In genomic region chr2:54558188-54558975, GRCh38 we compare ENCODE assay signal across 1 cellular context.
TF ChIP-seq lines count a peak whose summit lies in the region.

No MANE protein-coding gene starts in this region.

TF ChIP-seq in HepG2, 621 proteins besides CTCF, POLR2A, EP300 and RAD21 (continued from another document):
- TF ChIP-seq PRDM10 (CRISPR knock-in tag; IDR thresholded peaks at IDR 0.05; ENCODE audit: low read depth) (peak; percentile 75; the same call in 1 of the 2 replicates), BRD4 (CRISPR knock-in tag; IDR thresholded peaks at IDR 0.05) (peak; percentile 49; the same call in 1 of the 2 replicates), ZFP41 (CRISPR knock-in tag; IDR thresholded peaks at IDR 0.05; ENCODE audit: borderline replicate concordance) (no peak), AGO2 (optimal IDR thresholded peaks at IDR 0.05; ENCODE audit: low read depth, low read length) (peak; percentile 94), ARID3A (IDR thresholded peaks at IDR 0.05; ENCODE audit: low read depth, low read length) (peak; percentile 85), PREB (CRISPR knock-in tag; IDR thresholded peaks at IDR 0.05) (no peak), ZNF614 (CRISPR knock-in tag; IDR thresholded peaks at IDR 0.05; ENCODE audit: borderline replicate concordance) (no peak), PRMT3 (CRISPR knock-in tag; IDR thresholded peaks at IDR 0.05; ENCODE audit: borderline replicate concordance, low read depth) (no peak), ZNF672 (CRISPR knock-in tag; IDR thresholded peaks at IDR 0.05) (no peak), STAG1 (CRISPR knock-in tag; IDR thresholded peaks at IDR 0.05) (no peak; the same call in 1 of the 2 replicates), MXD3 (CRISPR knock-in tag; IDR thresholded peaks at IDR 0.05) (no peak; the same call in 1 of the 2 replicates), HIVEP1 (CRISPR knock-in tag; IDR thresholded peaks at IDR 0.05) (no peak; the same call in 1 of the 2 replicates), RBM22 (optimal IDR thresholded peaks at IDR 0.05; ENCODE audit: low read length) (peak; percentile 61), ARID2 (CRISPR knock-in tag; IDR thresholded peaks at IDR 0.05; ENCODE audit: borderline replicate concordance) (0 out of 2 replicates have a peak, but pooled peaks have one; percentile 40), ZNF251 (CRISPR knock-in tag; IDR thresholded peaks at IDR 0.05) (no peak), SNAPC4 (CRISPR knock-in tag; IDR thresholded peaks at IDR 0.05) (0 out of 2 replicates have a peak, but pooled peaks have one; percentile 56), ARID5B (CRISPR knock-in tag; IDR thresholded peaks at IDR 0.05) (no peak), PRDM15 (CRISPR knock-in tag; IDR thresholded peaks at IDR 0.05) (no peak), SP5 (CRISPR knock-in tag; IDR thresholded peaks at IDR 0.05; ENCODE audit: borderline replicate concordance, low read depth) (no peak), KLF9 (CRISPR knock-in tag; IDR thresholded peaks at IDR 0.05; ENCODE audit: low read depth) (no peak; the same call in 1 of the 2 replicates), DRAP1 (CRISPR knock-in tag; IDR thresholded peaks at IDR 0.05) (peak; percentile 75), MXD1 (CRISPR knock-in tag; IDR thresholded peaks at IDR 0.05) (peak; percentile 61; the same call in 1 of the 2 replicates), MLXIP (CRISPR knock-in tag; IDR thresholded peaks at IDR 0.05; ENCODE audit: borderline replicate concordance) (no peak), TAF1 (CRISPR knock-in tag; IDR thresholded peaks at IDR 0.05) (peak; percentile 43; the same call in 1 of the 2 replicates)
